ENCODE assay signal across 8 cellular contexts in genomic region chr16:30032083-30032819, GRCh38. TPM values are rescaled to one million over a fixed set of nuclear protein-coding genes. Genes with fewer than 3 reads are reported as not detected.
A peak's percentile ranks its signal among the peaks of the same experiment; 100 is the strongest.
DNase-seq lines count a peak whose midpoint lies in the region; ATAC-seq and TF ChIP-seq lines count a peak whose summit lies in the region.

No MANE protein-coding gene starts in this region.

- peak overlapping the region; percentile 95 for H3K4me2 ChIP-seq in GM23338

- 0 out of 2 replicates have a peak, but pooled peaks cover 3% of the 10 kb centered on the region for H3F3A ChIP-seq in GM23338 (replicated peaks; ENCODE audit: low read depth)

- intact Hi-C loops in left lung (cut with DNase I), result no loop called here

- DNase-seq in AG09319 (ENCODE audit: extremely low read depth, low read depth), result no peak
- peak; percentile 94 for DNase-seq in GM23338 (ENCODE audit: low spot score)
- peak; percentile 79 for DNase-seq in NCI-H345 (lab: John Stamatoyannopoulos, UW)
- DNase-seq in WTC11 (ENCODE audit: low spot score), result peak; percentile 86
- peak; percentile 58 for DNase-seq in central memory CD4-positive, alpha-beta T cell
- peak in 1 of 2 donors; percentile 6 for DNase-seq in left lung
- peak; percentile 17 to 41 for DNase-seq in stimulated activated CD8-positive, alpha-beta memory T cell treated with anti-CD3 and anti-CD28 coated beads, Interleukin-7, amount 100 ng/mL, for 4 hours (ENCODE audit: low read depth in 2 of 2)

- no peaks in the 10 kb centered on the region for H3K9me2 ChIP-seq in GM23338 (ENCODE audit: insufficient read depth)

- peak overlapping the region; percentile 90 for H2AFZ ChIP-seq in GM23338

- no peaks in the 10 kb centered on the region; the same call in 1 of the 3 replicates for H3K36me3 Mint-ChIP-seq in GM23338 (ENCODE audit: low read depth)
- no peaks in the 10 kb centered on the region for H3K36me3 Mint-ChIP-seq in WTC11

- H3K4me1 Mint-ChIP-seq in GM23338 (peaks cover 39% of the 10 kb centered on the region), WTC11 (peaks cover 35% of the 10 kb centered on the region)

- H3K4me3 ChIP-seq in GM23338, result peak overlapping the region; percentile 83
- no peak overlapping the region for H3K4me3 ChIP-seq in left lung

- peak; percentile 79 for TF ChIP-seq CTCF in AG09319 (IDR thresholded peaks at IDR 0.05; ENCODE audit: low read depth, low read length)
- peak; percentile 96 to 99 for TF ChIP-seq CTCF in GM23338 (conservative IDR thresholded peaks at IDR 0.05; ENCODE audit: low read depth in 2 of 2)
- TF ChIP-seq CTCF in WTC11 (IDR thresholded peaks at IDR 0.05), result peak; percentile 89
- peak; percentile 61 to 77 for TF ChIP-seq CTCF in left lung (IDR thresholded peaks at IDR 0.05)

- no peaks in the 10 kb centered on the region; the same call in 1 of the 2 replicates for H4K20me1 ChIP-seq in GM23338 (replicated peaks; ENCODE audit: insufficient read depth)

- no peaks in the 10 kb centered on the region for H3K79me2 ChIP-seq in GM23338 (replicated peaks; ENCODE audit: insufficient read depth)

- H3K36me3 ChIP-seq in GM23338 (ENCODE audit: insufficient read depth) (no peaks in the 10 kb centered on the region), left lung (no peaks in the 10 kb centered on the region)

- H3K9me3 Mint-ChIP-seq in GM23338 (peaks cover 3% of the 10 kb centered on the region; the same call in 1 of the 3 replicates), WTC11 (peaks cover 4% of the 10 kb centered on the region; the same call in 1 of the 2 replicates)

- peak; percentile 49 for ATAC-seq in GM23338
- ATAC-seq in WTC11, result peak; percentile 55
- ATAC-seq in left lung, result peak; percentile 72
- ATAC-seq in GM21786 (IDR thresholded peaks at IDR 0.05; ENCODE audit: unreplicated experiment), result no peak

- no peaks in the 10 kb centered on the region for H3K9me3 ChIP-seq in left lung

- H3K27ac Mint-ChIP-seq in GM23338, result no peak overlapping the region
- no peak overlapping the region for H3K27ac Mint-ChIP-seq in WTC11

- peaks cover 24% of the 10 kb centered on the region for H3K4me1 ChIP-seq in GM23338 (ENCODE audit: insufficient read depth)
- peaks cover 0 to 9% of the 10 kb centered on the region in 2 donors for H3K4me1 ChIP-seq in left lung

- H3K27me3 Mint-ChIP-seq in GM23338 (ENCODE audit: insufficient read depth, low read depth, poor library complexity) (peaks cover 21% of the 10 kb centered on the region), WTC11 (ENCODE audit: low read depth) (peaks cover 50% of the 10 kb centered on the region)

- POLR2A ChIA-PET in WTC11 (lab: Charles Lee), result interaction anchor here (0.5 to 1.5 kb wide), 8 partner anchors 9 to 618 kb away, joined by 3 to 7 read pairs (median 3); partner anchors contain the start of genes ALDOA, KIF22 and PRR14

- H3K4me3 Mint-ChIP-seq in GM23338, result peak overlapping the region; percentile 83
- H3K4me3 Mint-ChIP-seq in WTC11, result peak overlapping the region; percentile 79

- H3K27ac ChIP-seq in GM23338 (ENCODE audit: low read depth) (no peak overlapping the region), left lung (no peak overlapping the region)

- CTCF ChIA-PET in WTC11 (lab: Charles Lee), result interaction anchor here (0.5 to 3.6 kb wide), 78 partner anchors 9 to 610 kb away, joined by 3 to 79 read pairs (median 7); partner anchors contain the start of genes ALDOA, ASPHD1, C16orf92 and CD2BP2

- peaks cover 10% of the 10 kb centered on the region; the same call in 1 of the 2 replicates for H3K27me3 ChIP-seq in GM23338 (ENCODE audit: insufficient read depth)
- peaks cover 34 to 89% of the 10 kb centered on the region in 2 donors for H3K27me3 ChIP-seq in left lung

TF ChIP-seq in GM23338, 12 proteins besides CTCF, POLR2A, EP300 and RAD21:
- TF ChIP-seq STAT1 (IDR thresholded peaks at IDR 0.05; ENCODE audit: unreplicated experiment), result no peak
- no peak for TF ChIP-seq ZNF114 (CRISPR knock-in tag; IDR thresholded peaks at IDR 0.05)
- no peak for TF ChIP-seq EZH2phosphoT487 (IDR thresholded peaks at IDR 0.05; ENCODE audit: unreplicated experiment)
- TF ChIP-seq JUNB (IDR thresholded peaks at IDR 0.05; ENCODE audit: unreplicated experiment), result no peak
TF ChIP-seq in GM23338: peak in this region for 0.

TF ChIP-seq in WTC11, 78 proteins besides CTCF, POLR2A, EP300 and RAD21:
- TF ChIP-seq OVOL2 (CRISPR knock-in tag; IDR thresholded peaks at IDR 0.05; ENCODE audit: borderline replicate concordance), result no peak
- TF ChIP-seq NFE2L1 (CRISPR knock-in tag; IDR thresholded peaks at IDR 0.05), result no peak
- 0 out of 2 replicates have a peak, but pooled peaks have one; percentile 42 for TF ChIP-seq HMGXB4 (CRISPR knock-in tag; IDR thresholded peaks at IDR 0.05)
- no peak for TF ChIP-seq FOXK1 (CRISPR knock-in tag; IDR thresholded peaks at IDR 0.05)

RNA-seq across cellular contexts. Expression of gene TLCD3B, which starts 1.2 kb away (rescaled TPM):
- total RNA-seq in GM23338 (2014; rRNA removed; shearing (Covaris generic)), result 28.2 and 37.4 TPM in 2 replicates
- polyA plus RNA-seq in GM23338 (2016; fragmentation: Nextera tagmentation; extraction: Ambion mirVana), result 14.2 and 16.3 TPM in 2 replicates
- total RNA-seq in WTC11 (2021) (28.1 to 30.3 TPM (median 30.2 TPM) in 3 replicates), left lung (under 1 TPM in 1 of 2 donors, not detected in 1; 0.29 TPM)

RNA-seq across cellular contexts. Expression of gene C16orf92, which starts 9.3 kb away (rescaled TPM):
- total RNA-seq in GM23338 (2014; rRNA removed; shearing (Covaris generic)), result not detected in 2 replicates
- 0.34 and 0.56 TPM in 2 replicates for polyA plus RNA-seq in GM23338 (2016; fragmentation: Nextera tagmentation; extraction: Ambion mirVana)
- total RNA-seq in WTC11 (2021) (not detected in 3 replicates), left lung (not detected)

RNA-seq across cellular contexts. Expression of gene DOC2A, which starts 21.4 kb away (rescaled TPM):
- total RNA-seq in GM23338 (2014; rRNA removed; shearing (Covaris generic)), result 7.5 and 10.0 TPM in 2 replicates
- polyA plus RNA-seq in GM23338 (2016; fragmentation: Nextera tagmentation; extraction: Ambion mirVana), result 9.8 and 10.4 TPM in 2 replicates
- total RNA-seq in WTC11 (2021), result 10.8 to 16.6 TPM (median 16.4 TPM) in 3 replicates
- total RNA-seq in left lung, result 1 to 10 TPM; 2.5 to 2.7 TPM

RNA-seq across cellular contexts. Expression of gene ALDOA, which starts 33.3 kb away (rescaled TPM):
- total RNA-seq in GM23338 (2014; rRNA removed; shearing (Covaris generic)), result 1,113 and 1,306 TPM in 2 replicates
- 1,054 and 1,067 TPM in 2 replicates for polyA plus RNA-seq in GM23338 (2016; fragmentation: Nextera tagmentation; extraction: Ambion mirVana)
- total RNA-seq in WTC11 (2021) (1,537 to 1,958 TPM (median 1,913 TPM) in 3 replicates), left lung (1,000 to 10,000 TPM in 1 of 2 donors, 100 to 1,000 TPM in 1; 710 to 1,105 TPM)

RNA-seq across cellular contexts. Expression of gene INO80E, which starts 36.2 kb away (rescaled TPM):
- 71.0 and 92.8 TPM in 2 replicates for total RNA-seq in GM23338 (2014; rRNA removed; shearing (Covaris generic))
- polyA plus RNA-seq in GM23338 (2016; fragmentation: Nextera tagmentation; extraction: Ambion mirVana), result 66.0 and 66.2 TPM in 2 replicates
- total RNA-seq in WTC11 (2021) (87.6 to 101 TPM (median 92.4 TPM) in 3 replicates), left lung (10 to 100 TPM; 55.5 to 59.6 TPM)

Comparison
In these comparisons a context has a peak if more than half of its experiments do, and no peak if none do; other contexts are left out.
1. RNA of gene TLCD3B, which starts 1.2 kb away (total RNA-seq): 28.2 to 37.4 TPM in GM23338 and 28.1 to 30.3 TPM in WTC11; 0.29 TPM in left lung; every median in the first group is over 10 times any median in the second.
2. Peak in every context shown above with its lines, with median percentiles within 50 percentile points of each other: CTCF ChIP-seq.